ENCODE assay signal across 13 cellular contexts in genomic region chr6:35300848-35301247, GRCh38. TPM values are rescaled to one million over a fixed set of nuclear protein-coding genes. Genes with fewer than 3 reads are reported as not detected.
DNase-seq lines count a peak whose midpoint lies in the region; ATAC-seq and TF ChIP-seq lines count a peak whose summit lies in the region.
"Had no signal": no experiment of that assay in that cellular context is flagged by ENCODE, and none has a peak within 500 bp of the region (broad histone marks: within the 10 kb centered on the region; RNA-seq: fewer than 3 reads in every experiment).

No MANE protein-coding gene starts in this region.

- no peaks in the 10 kb centered on the region for H3K27me3 ChIP-seq in CD4-positive, CD25-positive, alpha-beta regulatory T cell (ENCODE audit: control insufficient read depth, insufficient read depth, low read length)
- no peaks in the 10 kb centered on the region for H3K27me3 ChIP-seq in esophagus muscularis mucosa
- H3K27me3 ChIP-seq: brain microvascular endothelial cell had no signal

- TF ChIP-seq CTCF in esophagus muscularis mucosa (IDR thresholded peaks at IDR 0.05): no peak

- intact Hi-C loops in esophagus muscularis mucosa (cut with DNase I): no loop called here

- no peaks in the 10 kb centered on the region for H3K9me3 ChIP-seq in CD4-positive, CD25-positive, alpha-beta regulatory T cell (ENCODE audit: control insufficient read depth in 2 of 2, low read length in 2 of 2)
- H3K9me3 ChIP-seq in esophagus muscularis mucosa: no peaks in the 10 kb centered on the region
- H3K9me3 ChIP-seq: psoas muscle had no signal

- H3K27me3 Mint-ChIP-seq in CD4-positive, CD25-positive, alpha-beta regulatory T cell: no peaks in the 10 kb centered on the region
- H3K27me3 Mint-ChIP-seq in activated T-cell treated with anti-CD3 and anti-CD28 coated beads, Interleukin-2, amount 50 U/mL, for 72 hours (ENCODE audit: low read depth): no peaks in the 10 kb centered on the region
- no peaks in the 10 kb centered on the region for H3K27me3 Mint-ChIP-seq in naive thymus-derived CD8-positive, alpha-beta T cell

- peaks cover 87% of the 10 kb centered on the region for H3K4me1 ChIP-seq in CD4-positive, CD25-positive, alpha-beta regulatory T cell (ENCODE audit: control insufficient read depth, insufficient read depth, low read length, poor library complexity, severe bottlenecking)
- H3K4me1 ChIP-seq in esophagus muscularis mucosa: peaks cover 14 to 24% (median 17%) of the 10 kb centered on the region in 4 donors

- peaks cover 19% of the 10 kb centered on the region for H3K36me3 Mint-ChIP-seq in CD4-positive, CD25-positive, alpha-beta regulatory T cell
- H3K36me3 Mint-ChIP-seq in activated T-cell treated with anti-CD3 and anti-CD28 coated beads, Interleukin-2, amount 50 U/mL, for 72 hours (ENCODE audit: insufficient read depth in 2 of 2): peaks cover 4 to 12% of the 10 kb centered on the region in 2 donors
- H3K36me3 Mint-ChIP-seq in naive thymus-derived CD8-positive, alpha-beta T cell: peaks cover 5 to 26% (median 12%) of the 10 kb centered on the region in 3 donors

- peaks cover 2% of the 10 kb centered on the region for H3K36me3 ChIP-seq in CD4-positive, CD25-positive, alpha-beta regulatory T cell (ENCODE audit: control insufficient read depth, insufficient read depth, low read length)
- peaks cover 0 to 12% (median 4%) of the 10 kb centered on the region in 4 donors for H3K36me3 ChIP-seq in esophagus muscularis mucosa
- H3K36me3 ChIP-seq: brain microvascular endothelial cell had no signal

- H3K9me3 Mint-ChIP-seq in CD4-positive, CD25-positive, alpha-beta regulatory T cell: no peaks in the 10 kb centered on the region
- no peaks in the 10 kb centered on the region for H3K9me3 Mint-ChIP-seq in activated T-cell treated with anti-CD3 and anti-CD28 coated beads, Interleukin-2, amount 50 U/mL, for 72 hours
- H3K9me3 Mint-ChIP-seq in naive thymus-derived CD8-positive, alpha-beta T cell: no peaks in the 10 kb centered on the region

- POLR2A ChIA-PET in naive thymus-derived CD8-positive, alpha-beta T cell (lab: Charles Lee): interaction anchor here (0.6 to 26.1 kb wide), 8 partner anchors 20 to 726 kb away, joined by 3 to 766 read pairs (median 5); partner anchors contain the start of genes FANCE, MAPK14 and RPL10A

- H3K27ac ChIP-seq in CD4-positive, CD25-positive, alpha-beta regulatory T cell (ENCODE audit: insufficient read depth, low read length, poor library complexity, severe bottlenecking): peak overlapping the region; percentile 85
- H3K27ac ChIP-seq in esophagus muscularis mucosa (replicated peaks in 1 of 4): no peak overlapping the region
- H3K27ac ChIP-seq: brain microvascular endothelial cell, psoas muscle had no signal

- peak; percentile 21 to 87 (median 59) for DNase-seq in CD4-positive, CD25-positive, alpha-beta regulatory T cell
- DNase-seq in MV-4-11 (lab: John Stamatoyannopoulos, UW) (peak; percentile 37), iPS-NIHi11 (ENCODE audit: low spot score) (no peak), NCI-H2171 treated with DMSO at 0.1 percent for 48 hours (lab: John Stamatoyannopoulos, UW) (no peak), esophagus muscularis mucosa (ENCODE audit: extremely low spot score) (no peak)
- DNase-seq in activated T-cell treated with anti-CD3 and anti-CD28 coated beads, Interleukin-2, amount 50 U/mL, for 72 hours: peak in 1 of 2 donors; percentile 35
- peak; percentile 16 to 77 (median 46) for DNase-seq in naive thymus-derived CD8-positive, alpha-beta T cell
- DNase-seq: brain microvascular endothelial cell; left colon; NCI-H1092; NK-92 treated with Interleukin-12 subunit alpha and Interleukin-12 subunit beta, amount 100 ng/mL, for 24 hours; psoas muscle had no signal

- no peak for TF ChIP-seq EP300 in esophagus muscularis mucosa (IDR thresholded peaks at IDR 0.05)

- H3K27ac Mint-ChIP-seq in CD4-positive, CD25-positive, alpha-beta regulatory T cell: peak overlapping the region; percentile 96 to 99 (median 97)
- peak overlapping the region; percentile 38 for H3K27ac Mint-ChIP-seq in activated T-cell treated with anti-CD3 and anti-CD28 coated beads, Interleukin-2, amount 50 U/mL, for 72 hours
- peak overlapping the region; percentile 91 to 100 (median 97) for H3K27ac Mint-ChIP-seq in naive thymus-derived CD8-positive, alpha-beta T cell

- ATAC-seq in CD4-positive, CD25-positive, alpha-beta regulatory T cell (ENCODE audit: low read depth in 2 of 2): peak; percentile 40
- no peak for ATAC-seq in activated T-cell treated with anti-CD3 and anti-CD28 coated beads, Interleukin-2, amount 50 U/mL, for 72 hours (replicated peaks in 1 of 2)
- peak; percentile 26 to 45 for ATAC-seq in naive thymus-derived CD8-positive, alpha-beta T cell
- ATAC-seq in HG02870 (IDR thresholded peaks at IDR 0.05; ENCODE audit: unreplicated experiment): no peak
- ATAC-seq: left colon, psoas muscle had no signal

- peak overlapping the region; percentile 96 for H3K4me3 ChIP-seq in CD4-positive, CD25-positive, alpha-beta regulatory T cell (ENCODE audit: low read depth, low read length)
- H3K4me3 ChIP-seq in esophagus muscularis mucosa: no peak overlapping the region
- H3K4me3 ChIP-seq: psoas muscle had no signal

- H3K4me1 Mint-ChIP-seq in CD4-positive, CD25-positive, alpha-beta regulatory T cell: peaks cover 17 to 72% (median 47%) of the 10 kb centered on the region in 4 donors
- H3K4me1 Mint-ChIP-seq in activated T-cell treated with anti-CD3 and anti-CD28 coated beads, Interleukin-2, amount 50 U/mL, for 72 hours (ENCODE audit: low read depth): peaks cover 68% of the 10 kb centered on the region
- peaks cover 40 to 73% (median 62%) of the 10 kb centered on the region in 4 donors for H3K4me1 Mint-ChIP-seq in naive thymus-derived CD8-positive, alpha-beta T cell

- no peak for TF ChIP-seq POLR2A in esophagus muscularis mucosa (IDR thresholded peaks at IDR 0.05; ENCODE audit: low read depth)

- peak overlapping the region; percentile 93 to 96 (median 95) for H3K4me3 Mint-ChIP-seq in CD4-positive, CD25-positive, alpha-beta regulatory T cell
- H3K4me3 Mint-ChIP-seq in activated T-cell treated with anti-CD3 and anti-CD28 coated beads, Interleukin-2, amount 50 U/mL, for 72 hours: peak overlapping the region; percentile 83 to 95
- H3K4me3 Mint-ChIP-seq in naive thymus-derived CD8-positive, alpha-beta T cell: peak overlapping the region; percentile 82 to 98 (median 90)

RNA-seq across cellular contexts. Expression of gene DEF6, which starts 3.2 kb away (rescaled TPM):
- 247 TPM for total RNA-seq in CD4-positive, CD25-positive, alpha-beta regulatory T cell
- 100 to 1,000 TPM; 134 to 142 (median 139) TPM for polyA plus RNA-seq in CD4-positive, CD25-positive, alpha-beta regulatory T cell
- total RNA-seq in activated T-cell treated with anti-CD3 and anti-CD28 coated beads, Interleukin-2, amount 50 U/mL, for 72 hours: 100 to 1,000 TPM; 108 to 127 TPM
- 100 to 1,000 TPM; 263 to 268 TPM for total RNA-seq in naive thymus-derived CD8-positive, alpha-beta T cell
- polyA plus RNA-seq in naive thymus-derived CD8-positive, alpha-beta T cell: 100 to 1,000 TPM in 2 of 3 donors, 10 to 100 TPM in 1; 93.7 to 196 (median 136) TPM
- total RNA-seq in esophagus muscularis mucosa: 1 to 10 TPM; 2.5 to 4.7 (median 3.6) TPM

RNA-seq across cellular contexts. Expression of gene ZNF76, which starts 41.3 kb away (rescaled TPM):
- total RNA-seq in CD4-positive, CD25-positive, alpha-beta regulatory T cell: 66.6 TPM
- polyA plus RNA-seq in CD4-positive, CD25-positive, alpha-beta regulatory T cell: 10 to 100 TPM; 18.7 to 25.1 (median 20.5) TPM
- 10 to 100 TPM; 52.1 to 55.9 TPM for total RNA-seq in activated T-cell treated with anti-CD3 and anti-CD28 coated beads, Interleukin-2, amount 50 U/mL, for 72 hours
- total RNA-seq in naive thymus-derived CD8-positive, alpha-beta T cell: 10 to 100 TPM; 94.7 to 96.8 TPM
- polyA plus RNA-seq in naive thymus-derived CD8-positive, alpha-beta T cell: 10 to 100 TPM; 22.1 to 35.9 (median 30.7) TPM
- total RNA-seq in esophagus muscularis mucosa: 10 to 100 TPM; 33.2 to 47.0 (median 36.2) TPM

RNA-seq across cellular contexts. Expression of gene PPARD, which starts 41.5 kb away (rescaled TPM):
- 37.3 TPM for total RNA-seq in CD4-positive, CD25-positive, alpha-beta regulatory T cell
- 1 to 10 TPM; 3.8 to 6.6 (median 5.1) TPM for polyA plus RNA-seq in CD4-positive, CD25-positive, alpha-beta regulatory T cell
- total RNA-seq in activated T-cell treated with anti-CD3 and anti-CD28 coated beads, Interleukin-2, amount 50 U/mL, for 72 hours: 10 to 100 TPM; 24.1 to 27.9 TPM
- 10 to 100 TPM; 48.7 to 50.6 TPM for total RNA-seq in naive thymus-derived CD8-positive, alpha-beta T cell
- polyA plus RNA-seq in naive thymus-derived CD8-positive, alpha-beta T cell: 10 to 100 TPM in 1 of 3 donors, 1 to 10 TPM in 2; 1.9 to 14.3 (median 5.5) TPM
- total RNA-seq in esophagus muscularis mucosa: 10 to 100 TPM; 10.8 to 22.4 (median 16.0) TPM

Comparison
In these comparisons a context has a peak if more than half of its experiments do, and no peak if none do; other contexts are left out.
1. ATAC-seq: peak in CD4-positive, CD25-positive, alpha-beta regulatory T cell (2 of 2) and naive thymus-derived CD8-positive, alpha-beta T cell (2 of 2); none in activated T-cell treated with anti-CD3 and anti-CD28 coated beads, Interleukin-2, amount 50 U/mL, for 72 hours (0 of 2) and HG02870 (single experiment).
2. DNase-seq: peak in CD4-positive, CD25-positive, alpha-beta regulatory T cell (3 of 3), MV-4-11 (single experiment) and naive thymus-derived CD8-positive, alpha-beta T cell (10 of 10); none in iPS-NIHi11 (single experiment), NCI-H2171 treated with DMSO at 0.1 percent for 48 hours (single experiment) and esophagus muscularis mucosa (single experiment).
3. H3K27ac Mint-ChIP-seq: peak in every context shown above with its lines; median percentile 97 in CD4-positive, CD25-positive, alpha-beta regulatory T cell; 97 in naive thymus-derived CD8-positive, alpha-beta T cell; 38 in activated T-cell treated with anti-CD3 and anti-CD28 coated beads, Interleukin-2, amount 50 U/mL, for 72 hours.
4. RNA of gene DEF6, which starts 3.2 kb away (total RNA-seq): 263 to 268 TPM in naive thymus-derived CD8-positive, alpha-beta T cell, 247 TPM in CD4-positive, CD25-positive, alpha-beta regulatory T cell (single experiment) and 108 to 127 TPM in activated T-cell treated with anti-CD3 and anti-CD28 coated beads, Interleukin-2, amount 50 U/mL, for 72 hours; 2.5 to 4.7 TPM in esophagus muscularis mucosa; every median in the first group is over 10 times any median in the second.
5. Peak in every context shown above with its lines, with median percentiles within 50 percentile points of each other: H3K4me3 Mint-ChIP-seq.